8 cellular contexts compared by ENCODE assay signal in genomic region chr7:3897430-3898385, GRCh38.
DNase-seq lines count a peak whose midpoint lies in the region; ATAC-seq, FAIRE-seq and TF ChIP-seq lines count a peak whose summit lies in the region.

No MANE protein-coding gene starts in this region.

- H3K9me3 ChIP-seq in DOHH2 (ENCODE audit: control insufficient read depth, insufficient read depth, low read length) (no peaks in the 10 kb centered on the region), keratinocyte (ENCODE audit: control insufficient read depth, low read depth, low read length) (no peaks in the 10 kb centered on the region)

- H3K27me3 ChIP-seq in DOHH2 (ENCODE audit: control insufficient read depth, low read length) (peaks cover 6% of the 10 kb centered on the region), keratinocyte (ENCODE audit: control insufficient read depth, extremely low read depth, insufficient read depth, low read length) (peaks cover 4% of the 10 kb centered on the region)

- no peaks in the 10 kb centered on the region for H3K36me3 ChIP-seq in DOHH2 (ENCODE audit: control insufficient read depth, low read length)
- H3K36me3 ChIP-seq in keratinocyte (ENCODE audit: control insufficient read depth in 2 of 2, extremely low read depth in 1 of 2, insufficient read depth in 2 of 2, low read length in 2 of 2): peaks cover 0 to 1% of the 10 kb centered on the region in 2 experiments

- no peaks in the 10 kb centered on the region for H3K79me2 ChIP-seq in DOHH2 (ENCODE audit: control insufficient read depth, low read length)
- no peaks in the 10 kb centered on the region for H3K79me2 ChIP-seq in keratinocyte (ENCODE audit: control insufficient read depth, insufficient read depth, low read length)

- in situ Hi-C loops in astrocyte of the spinal cord (cut with HindIII; ENCODE audit: low sequenced_read_pairs): no loop called here

- no peaks in the 10 kb centered on the region for H3K9me1 ChIP-seq in keratinocyte (ENCODE audit: control insufficient read depth, extremely low read depth, insufficient read depth, low read length)

- TF ChIP-seq CTCF in DOHH2 (IDR thresholded peaks at IDR 0.05; ENCODE audit: low read depth, low read length, poor library complexity, severe bottlenecking) (peak; percentile 97), astrocyte of the spinal cord (IDR thresholded peaks at IDR 0.05; ENCODE audit: low read depth, low read length) (peak; percentile 89), keratinocyte (optimal IDR thresholded peaks at IDR 0.05 in 1 of 3, IDR thresholded peaks at IDR 0.05 in 1 of 3, conservative IDR thresholded peaks at IDR 0.05 in 1 of 3; ENCODE audit: extremely low read depth in 1 of 3, insufficient read depth in 2 of 3, low read length in 3 of 3) (peak; percentile 70 to 72 (median 70))

- peak; percentile 17 for FAIRE-seq in keratinocyte (lab: Jason Lieb, UNC)

- H3K9me2 ChIP-seq in DOHH2 (replicated peaks; ENCODE audit: control insufficient read depth, low read length): no peaks in the 10 kb centered on the region

- no peaks in the 10 kb centered on the region for H3F3A ChIP-seq in DOHH2 (ENCODE audit: control insufficient read depth, insufficient read depth)

- no peak overlapping the region for H2AFZ ChIP-seq in keratinocyte (ENCODE audit: control insufficient read depth, low read length)

- ATAC-seq in HG03175 (IDR thresholded peaks at IDR 0.05; ENCODE audit: unreplicated experiment) (peak; percentile 58), GM19452 (IDR thresholded peaks at IDR 0.05; ENCODE audit: unreplicated experiment) (no peak), HG02571 (IDR thresholded peaks at IDR 0.05; ENCODE audit: unreplicated experiment) (no peak)

- no peak overlapping the region for H3K4me2 ChIP-seq in DOHH2 (ENCODE audit: low read length)
- no peak overlapping the region for H3K4me2 ChIP-seq in keratinocyte (ENCODE audit: control insufficient read depth, extremely low read depth, insufficient read depth, low read depth, low read length)

- dilution Hi-C loops in keratinocyte (cut with MboI; ENCODE audit: extremely low pct_ligation_motif_present, low sequenced_read_pairs): no loop called here

- H3K9ac ChIP-seq in keratinocyte (ENCODE audit: control insufficient read depth, extremely low read depth, insufficient read depth, low read length): no peak overlapping the region

- no peak overlapping the region for H3K4me3 ChIP-seq in DOHH2 (ENCODE audit: low read length)
- no peak overlapping the region for H3K4me3 ChIP-seq in astrocyte of the spinal cord (ENCODE audit: low read depth, low read length)
- no peak overlapping the region for H3K4me3 ChIP-seq in keratinocyte (ENCODE audit: control insufficient read depth in 2 of 3, extremely low read depth in 1 of 3, insufficient read depth in 2 of 3, low read depth in 1 of 3, low read length in 3 of 3)

- H3K27ac ChIP-seq in DOHH2 (ENCODE audit: low read depth, low read length) (no peak overlapping the region), keratinocyte (ENCODE audit: control insufficient read depth, insufficient read depth, low read length) (no peak overlapping the region)

- H4K20me1 ChIP-seq in DOHH2 (ENCODE audit: control insufficient read depth, insufficient read depth, low read depth, low read length): no peaks in the 10 kb centered on the region
- H4K20me1 ChIP-seq in keratinocyte (ENCODE audit: control insufficient read depth, extremely low read depth, insufficient read depth, low read length): no peaks in the 10 kb centered on the region

- 0 out of 2 replicates have a peak, but pooled peaks cover 3% of the 10 kb centered on the region for H3K4me1 ChIP-seq in DOHH2 (ENCODE audit: control insufficient read depth, low read length)
- H3K4me1 ChIP-seq in keratinocyte (ENCODE audit: control insufficient read depth, extremely low read depth, insufficient read depth, low read length): peaks cover 15% of the 10 kb centered on the region

- DNase-seq in SHP77 treated with DMSO at 0.1 percent for 48 hours (lab: John Stamatoyannopoulos, UW) (peak; percentile 36), astrocyte of the spinal cord (ENCODE audit: low read depth, low spot score) (peak; percentile 66), keratinocyte (ENCODE audit: low read depth, low spot score) (no peak)
- DNase-seq in stimulated activated CD4-positive, alpha-beta T cell treated with anti-CD3 and anti-CD28 coated beads, Interleukin-4, amount 100 ng/mL, for 48 hours (ENCODE audit: low read depth in 2 of 2): peak; percentile 24 to 26
